Comparison of ENCODE assay signal across 1 cellular context in the genomic region with DNA sequence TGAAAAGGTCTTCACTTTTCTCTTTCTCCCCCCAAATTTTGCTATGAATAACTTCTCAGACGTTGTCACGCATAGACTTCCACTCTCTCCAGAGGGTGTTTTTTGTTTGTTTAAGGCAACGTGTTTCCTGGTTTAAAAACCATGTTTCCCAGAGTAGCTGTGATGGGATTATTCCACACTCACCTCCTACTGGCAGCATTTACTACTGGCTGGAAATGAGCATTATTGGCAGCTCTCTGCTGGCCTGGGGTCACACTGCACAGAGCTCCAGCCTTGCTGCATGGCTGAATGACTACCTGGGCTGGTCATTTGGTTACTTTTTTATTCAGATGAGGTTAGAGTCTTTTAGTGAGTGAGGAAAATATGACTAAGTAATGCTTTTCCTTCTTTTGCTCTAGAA.
TF ChIP-seq lines count a peak whose summit lies in the region.

No MANE protein-coding gene starts in this region.

TF ChIP-seq in A549, 52 proteins besides CTCF, POLR2A, EP300 and RAD21 (continued from another document):
- TF ChIP-seq, protein P1, sequence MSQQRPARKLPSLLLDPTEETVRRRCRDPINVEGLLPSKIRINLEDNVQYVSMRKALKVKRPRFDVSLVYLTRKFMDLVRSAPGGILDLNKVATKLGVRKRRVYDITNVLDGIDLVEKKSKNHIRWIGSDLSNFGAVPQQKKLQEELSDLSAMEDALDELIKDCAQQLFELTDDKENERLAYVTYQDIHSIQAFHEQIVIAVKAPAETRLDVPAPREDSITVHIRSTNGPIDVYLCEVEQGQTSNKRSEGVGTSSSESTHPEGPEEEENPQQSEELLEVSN (IDR thresholded peaks at IDR 0.05; ENCODE audit: borderline replicate concordance, low read depth): no peak
- TF ChIP-seq, protein P2, sequence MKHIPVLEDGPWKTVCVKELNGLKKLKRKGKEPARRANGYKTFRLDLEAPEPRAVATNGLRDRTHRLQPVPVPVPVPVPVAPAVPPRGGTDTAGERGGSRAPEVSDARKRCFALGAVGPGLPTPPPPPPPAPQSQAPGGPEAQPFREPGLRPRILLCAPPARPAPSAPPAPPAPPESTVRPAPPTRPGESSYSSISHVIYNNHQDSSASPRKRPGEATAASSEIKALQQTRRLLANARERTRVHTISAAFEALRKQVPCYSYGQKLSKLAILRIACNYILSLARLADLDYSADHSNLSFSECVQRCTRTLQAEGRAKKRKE (CRISPR knock-in tag; IDR thresholded peaks at IDR 0.05; ENCODE audit: low read depth): no peak
- TF ChIP-seq RFX5 (IDR thresholded peaks at IDR 0.05): no peak
- TF ChIP-seq HOXB5 (CRISPR knock-in tag; IDR thresholded peaks at IDR 0.05): no peak
- no peak for TF ChIP-seq RCOR1 (IDR thresholded peaks at IDR 0.05; ENCODE audit: low read depth, low read length)
- TF ChIP-seq, protein P3, sequence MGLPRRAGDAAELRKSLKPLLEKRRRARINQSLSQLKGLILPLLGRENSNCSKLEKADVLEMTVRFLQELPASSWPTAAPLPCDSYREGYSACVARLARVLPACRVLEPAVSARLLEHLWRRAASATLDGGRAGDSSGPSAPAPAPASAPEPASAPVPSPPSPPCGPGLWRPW (IDR thresholded peaks at IDR 0.05): no peak
- TF ChIP-seq, protein P4, sequence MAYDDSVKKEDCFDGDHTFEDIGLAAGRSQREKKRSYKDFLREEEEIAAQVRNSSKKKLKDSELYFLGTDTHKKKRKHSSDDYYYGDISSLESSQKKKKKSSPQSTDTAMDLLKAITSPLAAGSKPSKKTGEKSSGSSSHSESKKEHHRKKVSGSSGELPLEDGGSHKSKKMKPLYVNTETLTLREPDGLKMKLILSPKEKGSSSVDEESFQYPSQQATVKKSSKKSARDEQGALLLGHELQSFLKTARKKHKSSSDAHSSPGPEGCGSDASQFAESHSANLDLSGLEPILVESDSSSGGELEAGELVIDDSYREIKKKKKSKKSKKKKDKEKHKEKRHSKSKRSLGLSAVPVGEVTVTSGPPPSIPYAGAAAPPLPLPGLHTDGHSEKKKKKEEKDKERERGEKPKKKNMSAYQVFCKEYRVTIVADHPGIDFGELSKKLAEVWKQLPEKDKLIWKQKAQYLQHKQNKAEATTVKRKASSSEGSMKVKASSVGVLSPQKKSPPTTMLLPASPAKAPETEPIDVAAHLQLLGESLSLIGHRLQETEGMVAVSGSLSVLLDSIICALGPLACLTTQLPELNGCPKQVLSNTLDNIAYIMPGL (CRISPR knock-in tag; IDR thresholded peaks at IDR 0.05; ENCODE audit: borderline replicate concordance): no peak
